20 cellular contexts compared by ENCODE assay signal in genomic region chr6:139744891-139745290, GRCh38.
DNase-seq lines count a peak whose midpoint lies in the region; ATAC-seq and TF ChIP-seq lines count a peak whose summit lies in the region.
"Had no signal": no experiment of that assay in that cellular context is flagged by ENCODE, and none has a peak within 500 bp of the region (broad histone marks: within the 10 kb centered on the region; RNA-seq: fewer than 3 reads in every experiment).

No MANE protein-coding gene starts in this region.

- H3K9me3 ChIP-seq in SK-N-SH (no peaks in the 10 kb centered on the region), SK-N-MC (ENCODE audit: low read depth, low read length) (no peaks in the 10 kb centered on the region), thyroid gland (no peaks in the 10 kb centered on the region)
- H3K9me3 ChIP-seq: BLaER1, SJSA1 had no signal

- peaks cover 8% of the 10 kb centered on the region for H3K9me3 Mint-ChIP-seq in mesothelial cell of epicardium
- no peaks in the 10 kb centered on the region for H3K9me3 Mint-ChIP-seq in progenitor cell of endocrine pancreas (ENCODE audit: low read depth)
- H3K9me3 Mint-ChIP-seq: CD8-positive, alpha-beta T cell had no signal

- peak overlapping the region; percentile 37; the same call in 1 of the 2 replicates for H2AFZ ChIP-seq in SK-N-SH (ENCODE audit: low read depth)

- H3K27me3 Mint-ChIP-seq in mesothelial cell of epicardium (ENCODE audit: low read depth) (no peaks in the 10 kb centered on the region), progenitor cell of endocrine pancreas (no peaks in the 10 kb centered on the region)

- TF ChIP-seq RAD21 in SK-N-SH (IDR thresholded peaks at IDR 0.05; ENCODE audit: low read length) = no peak

- H3K4me3 ChIP-seq in SK-N-SH (ENCODE audit: low read depth in 2 of 2, low read length in 1 of 2) (no peak overlapping the region), SK-N-MC (no peak overlapping the region), thyroid gland (replicated peaks in 1 of 3) (no peak overlapping the region)
- H3K4me3 ChIP-seq: BLaER1, SJSA1 had no signal

- H3K36me3 ChIP-seq in SK-N-SH (replicated peaks in 1 of 2; ENCODE audit: control insufficient read depth in 1 of 2, insufficient read depth in 2 of 2, low read length in 1 of 2) = no peaks in the 10 kb centered on the region
- H3K36me3 ChIP-seq in SK-N-MC (ENCODE audit: insufficient read depth, low read length) = no peaks in the 10 kb centered on the region
- no peaks in the 10 kb centered on the region for H3K36me3 ChIP-seq in thyroid gland
- H3K36me3 ChIP-seq: BLaER1, SJSA1 had no signal

- no peak overlapping the region for H3K4me2 ChIP-seq in SK-N-SH
- H3K4me2 ChIP-seq: BLaER1 had no signal

- intact Hi-C loops in thyroid gland (cut with DNase I) = no loop called here

- no peak overlapping the region for H3K9ac ChIP-seq in SK-N-SH
- H3K9ac ChIP-seq in SK-N-MC (ENCODE audit: insufficient read length) = no peak overlapping the region
- H3K9ac ChIP-seq: BLaER1 had no signal

- H3K4me1 Mint-ChIP-seq in mesothelial cell of epicardium = peaks cover 58% of the 10 kb centered on the region
- peaks cover 9% of the 10 kb centered on the region for H3K4me1 Mint-ChIP-seq in progenitor cell of endocrine pancreas (ENCODE audit: low read depth)

- no peak overlapping the region for H3K4me3 Mint-ChIP-seq in mesothelial cell of epicardium
- no peak overlapping the region for H3K4me3 Mint-ChIP-seq in progenitor cell of endocrine pancreas (ENCODE audit: low read depth)
- H3K4me3 Mint-ChIP-seq: CD8-positive, alpha-beta T cell had no signal

- H3F3A ChIP-seq in SK-N-SH (replicated peaks; ENCODE audit: insufficient read depth) = peaks cover 11% of the 10 kb centered on the region

- no peaks in the 10 kb centered on the region for H3K79me2 ChIP-seq in SK-N-SH (ENCODE audit: insufficient read depth)

- POLR2A ChIA-PET in SK-N-SH (lab: Yijun Ruan, JAX) = no interaction called here

- TF ChIP-seq CTCF in SK-N-SH (IDR thresholded peaks at IDR 0.05) = no peak
- TF ChIP-seq CTCF in mesothelial cell of epicardium (IDR thresholded peaks at IDR 0.05; ENCODE audit: unreplicated experiment) = no peak
- TF ChIP-seq CTCF in thyroid gland (IDR thresholded peaks at IDR 0.05) = no peak
- no peak for TF ChIP-seq CTCF in progenitor cell of endocrine pancreas (IDR thresholded peaks at IDR 0.05; ENCODE audit: unreplicated experiment)

- H3K36me3 Mint-ChIP-seq in mesothelial cell of epicardium (no peaks in the 10 kb centered on the region), progenitor cell of endocrine pancreas (ENCODE audit: insufficient read depth) (no peaks in the 10 kb centered on the region)
- H3K36me3 Mint-ChIP-seq: CD8-positive, alpha-beta T cell had no signal

- no peaks in the 10 kb centered on the region for H3K9me2 ChIP-seq in SK-N-SH

- ATAC-seq in SK-N-SH treated with all-trans-retinoic acid at 6 μM for 48 hours (no peak), GM21423 (IDR thresholded peaks at IDR 0.05; ENCODE audit: unreplicated experiment) (no peak)
- ATAC-seq: CD8-positive, alpha-beta T cell had no signal

- no peak for TF ChIP-seq POLR2A in thyroid gland (IDR thresholded peaks at IDR 0.05)

- no peak for TF ChIP-seq EP300 in SK-N-SH (IDR thresholded peaks at IDR 0.05; ENCODE audit: borderline replicate concordance in 1 of 2, low read depth in 1 of 2, low read length in 1 of 2)

- H4K20me1 ChIP-seq in SK-N-SH (ENCODE audit: insufficient read depth) = no peaks in the 10 kb centered on the region
- H4K20me1 ChIP-seq: BLaER1 had no signal

- H3K27me3 ChIP-seq in SK-N-SH (ENCODE audit: insufficient read depth) = no peaks in the 10 kb centered on the region
- H3K27me3 ChIP-seq in thyroid gland = no peaks in the 10 kb centered on the region
- H3K27me3 ChIP-seq: BLaER1, SJSA1 had no signal

- CTCF ChIA-PET in SK-N-SH (lab: Yijun Ruan, JAX) = no interaction called here

- no peak for DNase-seq in SK-N-SH
- no peak for DNase-seq in SK-N-MC (ENCODE audit: low read depth, low spot score)
- DNase-seq in mesothelial cell of epicardium (ENCODE audit: low spot score in 2 of 2, unreplicated experiment in 2 of 2) = no peak
- no peak for DNase-seq in thyroid gland
- no peak for DNase-seq in DMS79 treated with DMSO at 0.1 percent for 48 hours (lab: John Stamatoyannopoulos, UW)
- no peak for DNase-seq in progenitor cell of endocrine pancreas (ENCODE audit: low spot score, unreplicated experiment)
- DNase-seq: CD8-positive, alpha-beta T cell; DND-41; GF-D8; H7; NCI-H187 treated with DMSO at 0.1 percent for 48 hours; NCI-H526 treated with DMSO at 0.1 percent for 48 hours; NK-92 treated with Interleukin-12 subunit alpha and Interleukin-12 subunit beta, amount 100 ng/mL, for 24 hours; OCI-M1 had no signal

- peak overlapping the region; percentile 39 for H3K27ac Mint-ChIP-seq in mesothelial cell of epicardium
- no peak overlapping the region for H3K27ac Mint-ChIP-seq in progenitor cell of endocrine pancreas
- H3K27ac Mint-ChIP-seq: CD8-positive, alpha-beta T cell had no signal

- 72% methylated on average over 4 of the region's 4 CpGs for WGBS in SK-N-SH (ENCODE audit: low lambda C conversion rate)
- 63 to 69% methylated on average over 4 of the region's 4 CpGs for WGBS in thyroid gland, 2 donors

- H3K4me1 ChIP-seq in SK-N-SH (ENCODE audit: control insufficient read depth in 1 of 2, insufficient read depth in 2 of 2, low read depth in 1 of 2, low read length in 1 of 2) = peaks cover 0 to 22% of the 10 kb centered on the region in 2 experiments; a peak in 2 of 4 replicates
- peaks cover 30 to 34% of the 10 kb centered on the region in 2 donors for H3K4me1 ChIP-seq in thyroid gland
- H3K4me1 ChIP-seq: BLaER1 had no signal

- H3K27ac ChIP-seq in SK-N-SH (ENCODE audit: low read depth in 2 of 2, low read length in 1 of 2) (peak overlapping the region in 1 of 2 experiments; percentile 68; a peak in 2 of 4 replicates), SK-N-MC (0 out of 2 replicates have a peak overlapping the region, but pooled peaks have one; percentile 10), thyroid gland (peak overlapping the region; percentile 79 to 94 (median 85))
- H3K27ac ChIP-seq: 22Rv1, BLaER1, RWPE1 had no signal

TF ChIP-seq in SK-N-SH, 30 proteins besides CTCF, POLR2A, EP300 and RAD21:
- TF ChIP-seq RFX5 (IDR thresholded peaks at IDR 0.05; ENCODE audit: low read length) = no peak
- TF ChIP-seq TEAD4 (IDR thresholded peaks at IDR 0.05; ENCODE audit: borderline replicate concordance, insufficient read depth) = no peak

TF ChIP-seq in SK-N-SH treated with all-trans-retinoic acid at 6 μM for 48 hours, 23 proteins besides CTCF, POLR2A, EP300 and RAD21:
- TF ChIP-seq CSDC2 (CRISPR knock-in tag; IDR thresholded peaks at IDR 0.05) = no peak
- no peak for TF ChIP-seq TSHZ2 (CRISPR knock-in tag; IDR thresholded peaks at IDR 0.05)
- no peak for TF ChIP-seq ESRRG (CRISPR knock-in tag; IDR thresholded peaks at IDR 0.05)
- TF ChIP-seq RARB (CRISPR knock-in tag; IDR thresholded peaks at IDR 0.05) = no peak
- no peak for TF ChIP-seq ZNF70 (CRISPR knock-in tag; IDR thresholded peaks at IDR 0.05)
- TF ChIP-seq TCF4 (CRISPR knock-in tag; IDR thresholded peaks at IDR 0.05; ENCODE audit: borderline replicate concordance) = no peak
- no peak for TF ChIP-seq ZFP30 (CRISPR knock-in tag; IDR thresholded peaks at IDR 0.05)
- no peak for TF ChIP-seq ZFP3 (CRISPR knock-in tag; IDR thresholded peaks at IDR 0.05)
- TF ChIP-seq ZNF565 (CRISPR knock-in tag; conservative IDR thresholded peaks at IDR 0.05; ENCODE audit: low read depth) = no peak
- TF ChIP-seq GLIS3 (CRISPR knock-in tag; IDR thresholded peaks at IDR 0.05) = no peak
- TF ChIP-seq SNAI2 (CRISPR knock-in tag; IDR thresholded peaks at IDR 0.05) = no peak
TF ChIP-seq in SK-N-SH treated with all-trans-retinoic acid at 6 μM for 48 hours: peak in this region for 0.
